In the genomic region with DNA sequence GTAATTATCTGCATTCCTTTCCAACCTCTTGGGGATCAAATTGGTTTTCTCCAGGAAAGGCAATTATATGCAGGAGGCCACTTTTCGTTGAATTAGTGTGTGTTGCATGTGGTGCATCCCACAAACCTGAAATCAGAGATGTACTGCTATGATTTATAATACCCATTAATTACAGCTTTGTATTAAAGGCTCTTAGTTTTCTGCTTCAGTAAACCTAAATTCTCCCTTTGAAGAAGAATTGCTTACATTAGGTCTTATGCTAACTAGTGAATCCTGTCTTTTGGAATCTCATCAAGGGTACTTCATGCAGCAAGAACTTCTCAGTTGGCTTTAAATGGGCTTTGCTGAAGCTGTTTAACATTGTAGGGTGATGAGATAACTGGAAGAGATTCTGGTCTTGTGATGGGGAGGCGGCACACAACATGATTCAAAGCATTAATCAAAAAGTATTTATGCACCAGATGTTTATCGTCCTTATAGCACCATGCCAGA, we compare ENCODE assay signal across 8 cellular contexts.
DNase-seq lines count a peak whose midpoint lies in the region; ATAC-seq and TF ChIP-seq lines count a peak whose summit lies in the region.
"Not testable (repeated sequence)": the region's sequence is repeated elsewhere in the genome, so short reads cannot be mapped to it uniquely, and the experiment has no call there.

No MANE protein-coding gene starts in this region.

- not testable (repeated sequence) for TF ChIP-seq CTCF in nephron progenitor cell (IDR thresholded peaks at IDR 0.05); vagina (IDR thresholded peaks at IDR 0.05)

- H3K9me3 ChIP-seq in vagina: not testable (repeated sequence)

- not testable (repeated sequence) for H3K4me3 Mint-ChIP-seq in nephron progenitor cell

- H3K27me3 ChIP-seq in vagina: not testable (repeated sequence)

- not testable (repeated sequence) for H3K9me3 Mint-ChIP-seq in nephron progenitor cell

- ATAC-seq in SK-N-SH treated with all-trans-retinoic acid at 6 μM for 48 hours: peak; percentile 80

- not testable (repeated sequence) for H3K4me1 ChIP-seq in vagina

- not testable (repeated sequence) for TF ChIP-seq POLR2A in vagina (IDR thresholded peaks at IDR 0.05)

- H3K27ac ChIP-seq in vagina: peak overlapping the region; percentile 33

- H3K4me1 Mint-ChIP-seq in nephron progenitor cell: peaks cover 54% of the 10 kb centered on the region

- H3K36me3 ChIP-seq in vagina: not testable (repeated sequence)

- H3K4me3 ChIP-seq in vagina: not testable (repeated sequence)

- not testable (repeated sequence) for H3K27me3 Mint-ChIP-seq in nephron progenitor cell (ENCODE audit: low read depth, poor library complexity)

- DNase-seq in DMS 273 (lab: John Stamatoyannopoulos, UW; ENCODE audit: unreplicated experiment) (peak; percentile 88), HCEC 1CT (peak; percentile 98), NCI-H2171 treated with DMSO at 0.1 percent for 48 hours (lab: John Stamatoyannopoulos, UW) (peak; percentile 12), dermis blood vessel endothelial cell (peak; percentile 46), foreskin melanocyte (peak; percentile 46)
- not testable (repeated sequence) for DNase-seq in nephron progenitor cell; vagina (ENCODE audit: extremely low spot score in 2 of 2)

- intact Hi-C loops in vagina (cut with DNase I): not testable (repeated sequence)

- H3K36me3 Mint-ChIP-seq in nephron progenitor cell (ENCODE audit: low read depth): not testable (repeated sequence)

- H3K27ac Mint-ChIP-seq in nephron progenitor cell: peak overlapping the region; percentile 88

TF ChIP-seq in SK-N-SH treated with all-trans-retinoic acid at 6 μM for 48 hours, 23 proteins besides CTCF, POLR2A, EP300 and RAD21:
- peak; percentile 86 for TF ChIP-seq ISL1 (CRISPR knock-in tag; IDR thresholded peaks at IDR 0.05)
- TF ChIP-seq, protein P1, sequence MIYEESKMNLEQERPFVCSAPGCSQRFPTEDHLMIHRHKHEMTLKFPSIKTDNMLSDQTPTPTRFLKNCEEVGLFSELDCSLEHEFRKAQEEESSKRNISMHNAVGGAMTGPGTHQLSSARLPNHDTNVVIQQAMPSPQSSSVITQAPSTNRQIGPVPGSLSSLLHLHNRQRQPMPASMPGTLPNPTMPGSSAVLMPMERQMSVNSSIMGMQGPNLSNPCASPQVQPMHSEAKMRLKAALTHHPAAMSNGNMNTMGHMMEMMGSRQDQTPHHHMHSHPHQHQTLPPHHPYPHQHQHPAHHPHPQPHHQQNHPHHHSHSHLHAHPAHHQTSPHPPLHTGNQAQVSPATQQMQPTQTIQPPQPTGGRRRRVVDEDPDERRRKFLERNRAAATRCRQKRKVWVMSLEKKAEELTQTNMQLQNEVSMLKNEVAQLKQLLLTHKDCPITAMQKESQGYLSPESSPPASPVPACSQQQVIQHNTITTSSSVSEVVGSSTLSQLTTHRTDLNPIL (CRISPR knock-in tag; IDR thresholded peaks at IDR 0.05; ENCODE audit: low read depth): peak; percentile 82
- TF ChIP-seq, protein P2, sequence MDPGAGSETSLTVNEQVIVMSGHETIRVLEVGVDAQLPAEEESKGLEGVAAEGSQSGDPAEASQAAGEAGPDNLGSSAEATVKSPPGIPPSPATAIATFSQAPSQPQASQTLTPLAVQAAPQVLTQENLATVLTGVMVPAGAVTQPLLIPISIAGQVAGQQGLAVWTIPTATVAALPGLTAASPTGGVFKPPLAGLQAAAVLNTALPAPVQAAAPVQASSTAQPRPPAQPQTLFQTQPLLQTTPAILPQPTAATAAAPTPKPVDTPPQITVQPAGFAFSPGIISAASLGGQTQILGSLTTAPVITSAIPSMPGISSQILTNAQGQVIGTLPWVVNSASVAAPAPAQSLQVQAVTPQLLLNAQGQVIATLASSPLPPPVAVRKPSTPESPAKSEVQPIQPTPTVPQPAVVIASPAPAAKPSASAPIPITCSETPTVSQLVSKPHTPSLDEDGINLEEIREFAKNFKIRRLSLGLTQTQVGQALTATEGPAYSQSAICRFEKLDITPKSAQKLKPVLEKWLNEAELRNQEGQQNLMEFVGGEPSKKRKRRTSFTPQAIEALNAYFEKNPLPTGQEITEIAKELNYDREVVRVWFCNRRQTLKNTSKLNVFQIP (CRISPR knock-in tag; IDR thresholded peaks at IDR 0.05; ENCODE audit: borderline replicate concordance, low read depth): peak; percentile 19; the same call in 1 of the 2 replicates
TF ChIP-seq in SK-N-SH treated with all-trans-retinoic acid at 6 μM for 48 hours: peak in this region for 3; not testable (repeated sequence) for 20.
